Comparison of ENCODE assay signal across 16 cellular contexts in genomic region chr5:32320576-32320975, GRCh38. TPM values are rescaled to one million over a fixed set of nuclear protein-coding genes. Genes with fewer than 3 reads are reported as not detected.
DNase-seq lines count a peak whose midpoint lies in the region; FAIRE-seq and TF ChIP-seq lines count a peak whose summit lies in the region.
"Had no signal": no experiment of that assay in that cellular context is flagged by ENCODE, and none has a peak within 500 bp of the region (broad histone marks: within the 10 kb centered on the region; RNA-seq: fewer than 3 reads in every experiment).

No MANE protein-coding gene starts in this region.

- no peak for TF ChIP-seq EP300 in stomach (IDR thresholded peaks at IDR 0.05)

- no peaks in the 10 kb centered on the region for H4K20me1 ChIP-seq in neural progenitor cell (ENCODE audit: low read depth)

- H3K9ac ChIP-seq in colonic mucosa (ENCODE audit: low read depth in 2 of 2, low read length in 2 of 2) (no peak overlapping the region), neural progenitor cell (no peak overlapping the region)

- H2AFZ ChIP-seq in neural progenitor cell (replicated peaks): no peak overlapping the region

- TF ChIP-seq POLR2A in stomach (IDR thresholded peaks at IDR 0.05): no peak

- no peaks in the 10 kb centered on the region for H3K79me2 ChIP-seq in neural progenitor cell (ENCODE audit: low read depth)

- peaks cover 9% of the 10 kb centered on the region for H3K9me3 Mint-ChIP-seq in neural progenitor cell

- intact Hi-C loops in colonic mucosa (cut with DNase I): loop anchor here (10.0 kb wide), 1 partner anchor 206 kb away; no protein-coding TSS in a partner anchor
- intact Hi-C loops in stomach (cut with DNase I; ENCODE audit: low total_unique reads): loop anchor here (10.0 kb wide), 1 partner anchor 86 kb away; no protein-coding TSS in a partner anchor

- no peak overlapping the region for H3K4me3 Mint-ChIP-seq in neural progenitor cell
- H3K4me3 Mint-ChIP-seq: B cell; CD4-positive, alpha-beta T cell had no signal

- no peaks in the 10 kb centered on the region for H3F3A ChIP-seq in neural progenitor cell (ENCODE audit: low read depth)

- no peak for TF ChIP-seq CTCF in colonic mucosa (IDR thresholded peaks at IDR 0.05)
- no peak for TF ChIP-seq CTCF in stomach (IDR thresholded peaks at IDR 0.05)
- TF ChIP-seq CTCF in neural progenitor cell (IDR thresholded peaks at IDR 0.05): no peak

- H3K27me3 ChIP-seq in colonic mucosa (no peaks in the 10 kb centered on the region), stomach (no peaks in the 10 kb centered on the region), neural progenitor cell (no peaks in the 10 kb centered on the region)

- no peaks in the 10 kb centered on the region for H3K36me3 ChIP-seq in colonic mucosa
- H3K36me3 ChIP-seq in stomach: no peaks in the 10 kb centered on the region
- H3K36me3 ChIP-seq in neural progenitor cell: no peaks in the 10 kb centered on the region
- H3K36me3 ChIP-seq: HAP-1 had no signal

- H3K27me3 Mint-ChIP-seq in neural progenitor cell (ENCODE audit: insufficient read depth, low read depth): peaks cover 6% of the 10 kb centered on the region
- H3K27me3 Mint-ChIP-seq: B cell; CD4-positive, alpha-beta T cell had no signal

- no peak overlapping the region for H3K27ac Mint-ChIP-seq in neural progenitor cell
- H3K27ac Mint-ChIP-seq: B cell; CD4-positive, alpha-beta T cell had no signal

- 85 to 96% (median 90%) methylated on average over 8 to 10 of the region's 10 CpGs for WGBS in stomach, 5 donors

- H3K27ac ChIP-seq in colonic mucosa (no peak overlapping the region), stomach (no peak overlapping the region), neural progenitor cell (no peak overlapping the region)

- no peaks in the 10 kb centered on the region for H3K9me3 ChIP-seq in colonic mucosa
- H3K9me3 ChIP-seq in stomach: peaks cover 0 to 9% (median 7%) of the 10 kb centered on the region in 4 donors
- H3K9me3 ChIP-seq in neural progenitor cell (ENCODE audit: low read depth): no peaks in the 10 kb centered on the region
- H3K9me3 ChIP-seq: HAP-1 had no signal

- FAIRE-seq in HTR-8/SVneo (lab: Jason Lieb, UNC) (peak; percentile 36), urothelium cell line (lab: Jason Lieb, UNC) (peak; percentile 17)
- FAIRE-seq: A204.1, GM12878, GM18507 had no signal

- H3K4me1 ChIP-seq in colonic mucosa (no peaks in the 10 kb centered on the region), stomach (peaks cover 0 to 4% (median 1%) of the 10 kb centered on the region in 4 donors), neural progenitor cell (no peaks in the 10 kb centered on the region)
- H3K4me1 ChIP-seq: HAP-1 had no signal

- H3K4me2 ChIP-seq in neural progenitor cell: no peak overlapping the region

- DNase-seq in HTR-8/SVneo (ENCODE audit: insufficient read length, low spot score) (no peak), colonic mucosa (peak; percentile 14), mesenteric fat pad (ENCODE audit: low spot score) (peak; percentile 65), urothelium cell line (ENCODE audit: low spot score) (no peak), stomach (no peak), neural progenitor cell (ENCODE audit: low spot score) (no peak), HUDEP-2 (lab: John Stamatoyannopoulos, UW; ENCODE audit: unreplicated experiment in 76 of 76) (no peak)
- DNase-seq: C1 segment of cervical spinal cord; CD4-positive, alpha-beta T cell; DMS79; GOT3 had no signal

- H3K36me3 Mint-ChIP-seq in neural progenitor cell: peaks cover 4% of the 10 kb centered on the region

- H3K4me3 ChIP-seq in colonic mucosa (no peak overlapping the region), stomach (no peak overlapping the region), neural progenitor cell (no peak overlapping the region)
- H3K4me3 ChIP-seq: GM12878, HAP-1 had no signal

- no peaks in the 10 kb centered on the region for H3K4me1 Mint-ChIP-seq in neural progenitor cell
- H3K4me1 Mint-ChIP-seq: B cell had no signal

RNA-seq across cellular contexts. Expression of gene MTMR12, which starts 7.8 kb away (rescaled TPM):
- total RNA-seq in colonic mucosa (10 to 100 TPM; 23.2 to 23.8 TPM), mesenteric fat pad (95.1 TPM), stomach (10 to 100 TPM; 35.6 to 51.9 (median 45.5) TPM), neural progenitor cell (ENCODE audit: low replicate concordance) (20.0 and 22.0 TPM in 2 replicates)
- 10 to 100 TPM in 2 of 3 donors, 1 to 10 TPM in 1; 7.2 to 15.0 (median 11.5) TPM for polyA plus RNA-seq in stomach

Comparison
In these comparisons a context has a peak if more than half of its experiments do, and no peak if none do; other contexts are left out.
1. DNase-seq: peak in colonic mucosa (single experiment) and mesenteric fat pad (single experiment); none in HTR-8/SVneo (single experiment), urothelium cell line (single experiment), stomach (single experiment), neural progenitor cell (single experiment) and HUDEP-2 (0 of 76).